ENCODE assay signal across 1 cellular context in the genomic region with DNA sequence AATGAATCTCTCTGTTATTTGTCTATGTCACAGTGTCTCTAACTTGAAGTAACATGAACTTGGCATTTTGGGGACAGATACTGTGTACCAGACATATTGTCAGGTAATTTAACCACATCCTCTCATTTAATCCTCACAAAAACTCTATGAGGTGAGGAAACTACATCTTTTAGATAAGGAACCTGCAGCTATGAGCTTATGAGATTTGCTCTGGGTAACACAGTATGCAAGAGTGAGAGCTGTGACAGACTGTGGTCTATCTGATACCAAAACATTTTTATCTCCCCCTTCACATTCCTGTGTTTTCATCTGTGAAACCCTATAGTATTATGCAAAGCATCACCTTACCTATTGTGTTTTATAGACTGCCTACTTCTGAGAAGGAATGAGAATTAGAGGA.
TF ChIP-seq lines count a peak whose summit lies in the region.

No MANE protein-coding gene starts in this region.

TF ChIP-seq in HCT116, 20 proteins besides CTCF, POLR2A, EP300 and RAD21 (continued from another document):
- TF ChIP-seq, protein P1, sequence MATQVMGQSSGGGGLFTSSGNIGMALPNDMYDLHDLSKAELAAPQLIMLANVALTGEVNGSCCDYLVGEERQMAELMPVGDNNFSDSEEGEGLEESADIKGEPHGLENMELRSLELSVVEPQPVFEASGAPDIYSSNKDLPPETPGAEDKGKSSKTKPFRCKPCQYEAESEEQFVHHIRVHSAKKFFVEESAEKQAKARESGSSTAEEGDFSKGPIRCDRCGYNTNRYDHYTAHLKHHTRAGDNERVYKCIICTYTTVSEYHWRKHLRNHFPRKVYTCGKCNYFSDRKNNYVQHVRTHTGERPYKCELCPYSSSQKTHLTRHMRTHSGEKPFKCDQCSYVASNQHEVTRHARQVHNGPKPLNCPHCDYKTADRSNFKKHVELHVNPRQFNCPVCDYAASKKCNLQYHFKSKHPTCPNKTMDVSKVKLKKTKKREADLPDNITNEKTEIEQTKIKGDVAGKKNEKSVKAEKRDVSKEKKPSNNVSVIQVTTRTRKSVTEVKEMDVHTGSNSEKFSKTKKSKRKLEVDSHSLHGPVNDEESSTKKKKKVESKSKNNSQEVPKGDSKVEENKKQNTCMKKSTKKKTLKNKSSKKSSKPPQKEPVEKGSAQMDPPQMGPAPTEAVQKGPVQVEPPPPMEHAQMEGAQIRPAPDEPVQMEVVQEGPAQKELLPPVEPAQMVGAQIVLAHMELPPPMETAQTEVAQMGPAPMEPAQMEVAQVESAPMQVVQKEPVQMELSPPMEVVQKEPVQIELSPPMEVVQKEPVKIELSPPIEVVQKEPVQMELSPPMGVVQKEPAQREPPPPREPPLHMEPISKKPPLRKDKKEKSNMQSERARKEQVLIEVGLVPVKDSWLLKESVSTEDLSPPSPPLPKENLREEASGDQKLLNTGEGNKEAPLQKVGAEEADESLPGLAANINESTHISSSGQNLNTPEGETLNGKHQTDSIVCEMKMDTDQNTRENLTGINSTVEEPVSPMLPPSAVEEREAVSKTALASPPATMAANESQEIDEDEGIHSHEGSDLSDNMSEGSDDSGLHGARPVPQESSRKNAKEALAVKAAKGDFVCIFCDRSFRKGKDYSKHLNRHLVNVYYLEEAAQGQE (IDR thresholded peaks at IDR 0.05; ENCODE audit: low read depth) = no peak
- no peak for TF ChIP-seq EGR1 (IDR thresholded peaks at IDR 0.05; ENCODE audit: low read depth)
- TF ChIP-seq JUND (IDR thresholded peaks at IDR 0.05) = no peak
- TF ChIP-seq ELF1 (IDR thresholded peaks at IDR 0.05; ENCODE audit: borderline replicate concordance, low read depth) = no peak
- no peak for TF ChIP-seq CBX3 (IDR thresholded peaks at IDR 0.05; ENCODE audit: low read depth)
- TF ChIP-seq, protein P2, sequence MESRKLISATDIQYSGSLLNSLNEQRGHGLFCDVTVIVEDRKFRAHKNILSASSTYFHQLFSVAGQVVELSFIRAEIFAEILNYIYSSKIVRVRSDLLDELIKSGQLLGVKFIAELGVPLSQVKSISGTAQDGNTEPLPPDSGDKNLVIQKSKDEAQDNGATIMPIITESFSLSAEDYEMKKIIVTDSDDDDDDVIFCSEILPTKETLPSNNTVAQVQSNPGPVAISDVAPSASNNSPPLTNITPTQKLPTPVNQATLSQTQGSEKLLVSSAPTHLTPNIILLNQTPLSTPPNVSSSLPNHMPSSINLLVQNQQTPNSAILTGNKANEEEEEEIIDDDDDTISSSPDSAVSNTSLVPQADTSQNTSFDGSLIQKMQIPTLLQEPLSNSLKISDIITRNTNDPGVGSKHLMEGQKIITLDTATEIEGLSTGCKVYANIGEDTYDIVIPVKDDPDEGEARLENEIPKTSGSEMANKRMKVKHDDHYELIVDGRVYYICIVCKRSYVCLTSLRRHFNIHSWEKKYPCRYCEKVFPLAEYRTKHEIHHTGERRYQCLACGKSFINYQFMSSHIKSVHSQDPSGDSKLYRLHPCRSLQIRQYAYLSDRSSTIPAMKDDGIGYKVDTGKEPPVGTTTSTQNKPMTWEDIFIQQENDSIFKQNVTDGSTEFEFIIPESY (IDR thresholded peaks at IDR 0.05; ENCODE audit: extremely low read depth, insufficient replicate concordance, low read length) = no peak
- TF ChIP-seq, protein P3, sequence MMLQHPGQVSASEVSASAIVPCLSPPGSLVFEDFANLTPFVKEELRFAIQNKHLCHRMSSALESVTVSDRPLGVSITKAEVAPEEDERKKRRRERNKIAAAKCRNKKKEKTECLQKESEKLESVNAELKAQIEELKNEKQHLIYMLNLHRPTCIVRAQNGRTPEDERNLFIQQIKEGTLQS (IDR thresholded peaks at IDR 0.05) = no peak
- no peak for TF ChIP-seq FOSL1 (IDR thresholded peaks at IDR 0.05; ENCODE audit: low read depth)
- TF ChIP-seq, protein P4, sequence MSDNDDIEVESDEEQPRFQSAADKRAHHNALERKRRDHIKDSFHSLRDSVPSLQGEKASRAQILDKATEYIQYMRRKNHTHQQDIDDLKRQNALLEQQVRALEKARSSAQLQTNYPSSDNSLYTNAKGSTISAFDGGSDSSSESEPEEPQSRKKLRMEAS (IDR thresholded peaks at IDR 0.05) = no peak
- TF ChIP-seq ZNF274 (IDR thresholded peaks at IDR 0.05; ENCODE audit: low read depth, low read length) = no peak
- no peak for TF ChIP-seq CEBPB (IDR thresholded peaks at IDR 0.05; ENCODE audit: low read depth)
- TF ChIP-seq SIN3A (IDR thresholded peaks at IDR 0.05; ENCODE audit: low read depth) = no peak
- TF ChIP-seq POLR2AphosphoS5 (IDR thresholded peaks at IDR 0.05; ENCODE audit: low read depth, low read length) = no peak
- no peak for TF ChIP-seq SRF (IDR thresholded peaks at IDR 0.05; ENCODE audit: low read depth)
- TF ChIP-seq YY1 (IDR thresholded peaks at IDR 0.05; ENCODE audit: extremely low read depth, insufficient replicate concordance, low read depth, low read length) = no peak
- TF ChIP-seq TCF7L2 (IDR thresholded peaks at IDR 0.05; ENCODE audit: borderline replicate concordance, extremely low read depth, insufficient read depth, insufficient read length) = no peak
- no peak for TF ChIP-seq ZFX (IDR thresholded peaks at IDR 0.05)
